ENCODE assay signal across 1 cellular context in genomic region chr17:30379303-30380105, GRCh38.
TF ChIP-seq lines count a peak whose summit lies in the region.

No MANE protein-coding gene starts in this region.

TF ChIP-seq in K562, 482 proteins besides CTCF, POLR2A, EP300 and RAD21 (continued from another document and continues in another):
- no peak for TF ChIP-seq ETV5 (CRISPR knock-in tag; IDR thresholded peaks at IDR 0.05; ENCODE audit: low read depth)
- no peak for TF ChIP-seq ZNF586 (CRISPR knock-in tag; conservative IDR thresholded peaks at IDR 0.05)
- TF ChIP-seq TOE1 (IDR thresholded peaks at IDR 0.05; ENCODE audit: borderline replicate concordance), result no peak
- TF ChIP-seq TOE1 (CRISPR knock-in tag; IDR thresholded peaks at IDR 0.05; ENCODE audit: borderline replicate concordance, low read depth), result no peak
- no peak for TF ChIP-seq SRF (CRISPR knock-in tag; IDR thresholded peaks at IDR 0.05)
- peak; percentile 69 for TF ChIP-seq RBBP5 (IDR thresholded peaks at IDR 0.05; ENCODE audit: borderline replicate concordance, insufficient read depth, low read length, poor library complexity, severe bottlenecking)
- no peak for TF ChIP-seq CEBPB (tag; IDR thresholded peaks at IDR 0.05)
- TF ChIP-seq, protein P1, sequence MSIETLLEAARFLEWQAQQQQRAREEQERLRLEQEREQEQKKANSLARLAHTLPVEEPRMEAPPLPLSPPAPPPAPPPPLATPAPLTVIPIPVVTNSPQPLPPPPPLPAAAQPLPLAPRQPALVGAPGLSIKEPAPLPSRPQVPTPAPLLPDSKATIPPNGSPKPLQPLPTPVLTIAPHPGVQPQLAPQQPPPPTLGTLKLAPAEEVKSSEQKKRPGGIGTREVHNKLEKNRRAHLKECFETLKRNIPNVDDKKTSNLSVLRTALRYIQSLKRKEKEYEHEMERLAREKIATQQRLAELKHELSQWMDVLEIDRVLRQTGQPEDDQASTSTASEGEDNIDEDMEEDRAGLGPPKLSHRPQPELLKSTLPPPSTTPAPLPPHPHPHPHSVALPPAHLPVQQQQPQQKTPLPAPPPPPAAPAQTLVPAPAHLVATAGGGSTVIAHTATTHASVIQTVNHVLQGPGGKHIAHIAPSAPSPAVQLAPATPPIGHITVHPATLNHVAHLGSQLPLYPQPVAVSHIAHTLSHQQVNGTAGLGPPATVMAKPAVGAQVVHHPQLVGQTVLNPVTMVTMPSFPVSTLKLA (conservative IDR thresholded peaks at IDR 0.05), result 0 out of 4 replicates have a peak, but pooled peaks of 1 of the 2 experiments have one; percentile 23
- no peak for TF ChIP-seq SRSF7 (optimal IDR thresholded peaks at IDR 0.05; ENCODE audit: low read depth, low read length)
- TF ChIP-seq DNMT1 (IDR thresholded peaks at IDR 0.05), result no peak
- no peak for TF ChIP-seq ZNF318 (IDR thresholded peaks at IDR 0.05; ENCODE audit: borderline replicate concordance in 1 of 2, low read depth in 1 of 2)
- TF ChIP-seq NELFE (IDR thresholded peaks at IDR 0.05; ENCODE audit: insufficient read depth, insufficient read length), result no peak
- no peak for TF ChIP-seq GTF3C2 (IDR thresholded peaks at IDR 0.05; ENCODE audit: borderline replicate concordance, extremely low read depth, insufficient read length)
- no peak for TF ChIP-seq SIRT6 (IDR thresholded peaks at IDR 0.05; ENCODE audit: low read depth, low read length)
- no peak for TF ChIP-seq TBL1XR1 (IDR thresholded peaks at IDR 0.05; ENCODE audit: low read length in 2 of 2)
- no peak for TF ChIP-seq ZKSCAN8 (CRISPR knock-in tag; IDR thresholded peaks at IDR 0.05)
- no peak for TF ChIP-seq FOXJ2 (tag; IDR thresholded peaks at IDR 0.05)
- no peak for TF ChIP-seq ZNF57 (CRISPR knock-in tag; IDR thresholded peaks at IDR 0.05)
- TF ChIP-seq, protein P2, sequence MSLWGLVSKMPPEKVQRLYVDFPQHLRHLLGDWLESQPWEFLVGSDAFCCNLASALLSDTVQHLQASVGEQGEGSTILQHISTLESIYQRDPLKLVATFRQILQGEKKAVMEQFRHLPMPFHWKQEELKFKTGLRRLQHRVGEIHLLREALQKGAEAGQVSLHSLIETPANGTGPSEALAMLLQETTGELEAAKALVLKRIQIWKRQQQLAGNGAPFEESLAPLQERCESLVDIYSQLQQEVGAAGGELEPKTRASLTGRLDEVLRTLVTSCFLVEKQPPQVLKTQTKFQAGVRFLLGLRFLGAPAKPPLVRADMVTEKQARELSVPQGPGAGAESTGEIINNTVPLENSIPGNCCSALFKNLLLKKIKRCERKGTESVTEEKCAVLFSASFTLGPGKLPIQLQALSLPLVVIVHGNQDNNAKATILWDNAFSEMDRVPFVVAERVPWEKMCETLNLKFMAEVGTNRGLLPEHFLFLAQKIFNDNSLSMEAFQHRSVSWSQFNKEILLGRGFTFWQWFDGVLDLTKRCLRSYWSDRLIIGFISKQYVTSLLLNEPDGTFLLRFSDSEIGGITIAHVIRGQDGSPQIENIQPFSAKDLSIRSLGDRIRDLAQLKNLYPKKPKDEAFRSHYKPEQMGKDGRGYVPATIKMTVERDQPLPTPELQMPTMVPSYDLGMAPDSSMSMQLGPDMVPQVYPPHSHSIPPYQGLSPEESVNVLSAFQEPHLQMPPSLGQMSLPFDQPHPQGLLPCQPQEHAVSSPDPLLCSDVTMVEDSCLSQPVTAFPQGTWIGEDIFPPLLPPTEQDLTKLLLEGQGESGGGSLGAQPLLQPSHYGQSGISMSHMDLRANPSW (CRISPR knock-in tag; IDR thresholded peaks at IDR 0.05), result no peak
- no peak for TF ChIP-seq HDAC8 (tag; IDR thresholded peaks at IDR 0.05)
- TF ChIP-seq ZNF324 (CRISPR knock-in tag; IDR thresholded peaks at IDR 0.05), result no peak
- no peak for TF ChIP-seq ZNF347 (CRISPR knock-in tag; IDR thresholded peaks at IDR 0.05; ENCODE audit: low read depth)
- TF ChIP-seq KDM1A (IDR thresholded peaks at IDR 0.05), result no peak
- TF ChIP-seq, protein P3, sequence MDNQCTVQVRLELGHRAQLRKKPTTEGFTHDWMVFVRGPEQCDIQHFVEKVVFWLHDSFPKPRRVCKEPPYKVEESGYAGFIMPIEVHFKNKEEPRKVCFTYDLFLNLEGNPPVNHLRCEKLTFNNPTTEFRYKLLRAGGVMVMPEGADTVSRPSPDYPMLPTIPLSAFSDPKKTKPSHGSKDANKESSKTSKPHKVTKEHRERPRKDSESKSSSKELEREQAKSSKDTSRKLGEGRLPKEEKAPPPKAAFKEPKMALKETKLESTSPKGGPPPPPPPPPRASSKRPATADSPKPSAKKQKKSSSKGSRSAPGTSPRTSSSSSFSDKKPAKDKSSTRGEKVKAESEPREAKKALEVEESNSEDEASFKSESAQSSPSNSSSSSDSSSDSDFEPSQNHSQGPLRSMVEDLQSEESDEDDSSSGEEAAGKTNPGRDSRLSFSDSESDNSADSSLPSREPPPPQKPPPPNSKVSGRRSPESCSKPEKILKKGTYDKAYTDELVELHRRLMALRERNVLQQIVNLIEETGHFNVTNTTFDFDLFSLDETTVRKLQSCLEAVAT (IDR thresholded peaks at IDR 0.05), result no peak
- no peak for TF ChIP-seq ZBTB17 (CRISPR knock-in tag; IDR thresholded peaks at IDR 0.05)
- no peak for TF ChIP-seq SMARCA4 (IDR thresholded peaks at IDR 0.05)
- TF ChIP-seq ZNF785 (CRISPR knock-in tag; IDR thresholded peaks at IDR 0.05), result no peak
- no peak for TF ChIP-seq ZNF217 (CRISPR knock-in tag; IDR thresholded peaks at IDR 0.05)
- TF ChIP-seq ZNF184 (CRISPR knock-in tag; IDR thresholded peaks at IDR 0.05), result no peak
- peak; percentile 55; the same call in 1 of the 2 replicates for TF ChIP-seq L3MBTL2 (IDR thresholded peaks at IDR 0.05)
- TF ChIP-seq, protein P4, sequence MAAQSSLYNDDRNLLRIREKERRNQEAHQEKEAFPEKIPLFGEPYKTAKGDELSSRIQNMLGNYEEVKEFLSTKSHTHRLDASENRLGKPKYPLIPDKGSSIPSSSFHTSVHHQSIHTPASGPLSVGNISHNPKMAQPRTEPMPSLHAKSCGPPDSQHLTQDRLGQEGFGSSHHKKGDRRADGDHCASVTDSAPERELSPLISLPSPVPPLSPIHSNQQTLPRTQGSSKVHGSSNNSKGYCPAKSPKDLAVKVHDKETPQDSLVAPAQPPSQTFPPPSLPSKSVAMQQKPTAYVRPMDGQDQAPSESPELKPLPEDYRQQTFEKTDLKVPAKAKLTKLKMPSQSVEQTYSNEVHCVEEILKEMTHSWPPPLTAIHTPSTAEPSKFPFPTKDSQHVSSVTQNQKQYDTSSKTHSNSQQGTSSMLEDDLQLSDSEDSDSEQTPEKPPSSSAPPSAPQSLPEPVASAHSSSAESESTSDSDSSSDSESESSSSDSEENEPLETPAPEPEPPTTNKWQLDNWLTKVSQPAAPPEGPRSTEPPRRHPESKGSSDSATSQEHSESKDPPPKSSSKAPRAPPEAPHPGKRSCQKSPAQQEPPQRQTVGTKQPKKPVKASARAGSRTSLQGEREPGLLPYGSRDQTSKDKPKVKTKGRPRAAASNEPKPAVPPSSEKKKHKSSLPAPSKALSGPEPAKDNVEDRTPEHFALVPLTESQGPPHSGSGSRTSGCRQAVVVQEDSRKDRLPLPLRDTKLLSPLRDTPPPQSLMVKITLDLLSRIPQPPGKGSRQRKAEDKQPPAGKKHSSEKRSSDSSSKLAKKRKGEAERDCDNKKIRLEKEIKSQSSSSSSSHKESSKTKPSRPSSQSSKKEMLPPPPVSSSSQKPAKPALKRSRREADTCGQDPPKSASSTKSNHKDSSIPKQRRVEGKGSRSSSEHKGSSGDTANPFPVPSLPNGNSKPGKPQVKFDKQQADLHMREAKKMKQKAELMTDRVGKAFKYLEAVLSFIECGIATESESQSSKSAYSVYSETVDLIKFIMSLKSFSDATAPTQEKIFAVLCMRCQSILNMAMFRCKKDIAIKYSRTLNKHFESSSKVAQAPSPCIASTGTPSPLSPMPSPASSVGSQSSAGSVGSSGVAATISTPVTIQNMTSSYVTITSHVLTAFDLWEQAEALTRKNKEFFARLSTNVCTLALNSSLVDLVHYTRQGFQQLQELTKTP (IDR thresholded peaks at IDR 0.05; ENCODE audit: low read depth in 1 of 2, partially characterized antibody in 2 of 2), result no peak
- TF ChIP-seq ARHGAP35 (IDR thresholded peaks at IDR 0.05; ENCODE audit: partially characterized antibody), result no peak
- TF ChIP-seq MEF2D (tag; conservative IDR thresholded peaks at IDR 0.05; ENCODE audit: low read depth), result no peak
- no peak for TF ChIP-seq CGGBP1 (CRISPR knock-in tag; IDR thresholded peaks at IDR 0.05)
- no peak for TF ChIP-seq ERF (CRISPR knock-in tag; IDR thresholded peaks at IDR 0.05)
- peak; percentile 53 for TF ChIP-seq SAP30 (IDR thresholded peaks at IDR 0.05; ENCODE audit: borderline replicate concordance, insufficient read depth, low read depth, low read length, poor library complexity, severe bottlenecking)
